ENCODE assay signal across 32 cellular contexts in genomic region chr7:143181349-143181748, GRCh38. TPM values are rescaled to one million over a fixed set of nuclear protein-coding genes. Genes with fewer than 3 reads are reported as not detected.
"Had no signal": no experiment of that assay in that cellular context is flagged by ENCODE, and none has a peak within 500 bp of the region (broad histone marks: within the 10 kb centered on the region; RNA-seq: fewer than 3 reads in every experiment).

No MANE protein-coding gene starts in this region.

- H3K9me3 Mint-ChIP-seq: type B pancreatic cell had no signal

- H3K27me3 ChIP-seq: adrenal gland, body of pancreas, gastrocnemius medialis, hepatocyte, right atrium auricular region, uterus had no signal

- H3K36me3 Mint-ChIP-seq: type B pancreatic cell had no signal

- H3K4me1 Mint-ChIP-seq: neural crest cell had no signal

- H3K4me3 Mint-ChIP-seq: activated T-cell treated with anti-CD3 and anti-CD28 coated beads, Interleukin-2, amount 50 U/mL, for 72 hours; effector memory CD8-positive, alpha-beta T cell; naive thymus-derived CD8-positive, alpha-beta T cell; neural crest cell; stimulated activated naive CD8-positive, alpha-beta T cell treated with anti-CD3 and anti-CD28 coated beads, Interleukin-15, Interleukin-2, amounts not matched to agents 100 ng/mL and 50 ng/mL, for 24 hours; T-helper 1 cell treated with Interleukin-12 subunit alpha and Interleukin-12 subunit beta and Interleukin-4 antibody, amounts not matched to agents 30 μg/mL and 1 μg/mL, for 36 hours; type B pancreatic cell had no signal

- H3K4me1 ChIP-seq: adrenal gland, body of pancreas, gastrocnemius medialis, left ventricle myocardium inferior, right atrium auricular region, uterus had no signal

- H3K36me3 ChIP-seq: adrenal gland, gastrocnemius medialis, left ventricle myocardium inferior, right atrium auricular region, uterus had no signal

- H3K9me3 ChIP-seq: adrenal gland, uterus had no signal

- ATAC-seq: activated naive CD4-positive, alpha-beta T cell treated with anti-CD3 and anti-CD28 coated beads, Interleukin-2, amount 50 U/mL, for 72 hours; activated T-cell treated with anti-CD3 and anti-CD28 coated beads, Interleukin-2, amount 50 U/mL, for 72 hours; body of pancreas; effector memory CD8-positive, alpha-beta T cell; gastrocnemius medialis; naive thymus-derived CD8-positive, alpha-beta T cell had no signal

- DNase-seq: activated CD4-positive, alpha-beta T cell treated with anti-CD3 and anti-CD28 coated beads, Interleukin-2, amount 50 U/mL, for 1 hour; activated naive CD4-positive, alpha-beta T cell; activated T-cell treated with anti-CD3 and anti-CD28 coated beads for 4 hours; activated T-cell treated with anti-CD3 and anti-CD28 coated beads, Interleukin-2, amount 50 U/mL, for 72 hours; adrenal gland; aorta; body of pancreas; cortex of kidney; effector memory CD8-positive, alpha-beta T cell; erythroblast; gastrocnemius medialis; islet precursor cell; left ventricle myocardium inferior; naive thymus-derived CD8-positive, alpha-beta T cell; occipital lobe; stimulated activated CD4-positive, alpha-beta T cell treated with anti-CD3 and anti-CD28 coated beads, Interleukin-1b, Interleukin-23, amount 100 ng/mL, for 48 hours; substantia nigra; T1000; uterus had no signal

- H3K79me2 ChIP-seq: hepatocyte had no signal

- H3K27ac ChIP-seq: adrenal gland, body of pancreas, gastrocnemius medialis, hepatocyte, left ventricle myocardium inferior, right atrium auricular region, uterus had no signal

- H2AFZ ChIP-seq: hepatocyte had no signal

- H3K4me3 ChIP-seq: adrenal gland, body of pancreas, gastrocnemius medialis, hepatocyte, left ventricle myocardium inferior, lung, right atrium auricular region, smooth muscle cell, uterus had no signal

- H3K27ac Mint-ChIP-seq: activated naive CD4-positive, alpha-beta T cell treated with anti-CD3 and anti-CD28 coated beads, Interleukin-2, amount 50 U/mL, for 72 hours; activated T-cell treated with anti-CD3 and anti-CD28 coated beads, Interleukin-2, amount 50 U/mL, for 72 hours; effector memory CD8-positive, alpha-beta T cell; stimulated activated naive CD8-positive, alpha-beta T cell treated with anti-CD3 and anti-CD28 coated beads, Interleukin-15, Interleukin-2, amounts not matched to agents 100 ng/mL and 50 ng/mL, for 24 hours; T-helper 1 cell treated with Interleukin-12 subunit alpha and Interleukin-12 subunit beta and Interleukin-4 antibody, amounts not matched to agents 30 μg/mL and 1 μg/mL, for 36 hours; type B pancreatic cell had no signal

- H3K4me2 ChIP-seq: hepatocyte, smooth muscle cell had no signal

RNA-seq across cellular contexts. Expression of gene TAS2R39, which starts 1.9 kb away (rescaled TPM):
- total RNA-seq: activated naive CD4-positive, alpha-beta T cell treated with anti-CD3 and anti-CD28 coated beads, Interleukin-2, amount 50 U/mL, for 72 hours; activated T-cell treated with anti-CD3 and anti-CD28 coated beads, Interleukin-2, amount 50 U/mL, for 72 hours; adrenal gland; aorta; body of pancreas; chondrocyte; gastrocnemius medialis; hepatocyte; left ventricle myocardium inferior; lung; mesenteric fat pad; naive thymus-derived CD8-positive, alpha-beta T cell; neural crest cell; occipital lobe; pulmonary artery endothelial cell; right atrium auricular region; smooth muscle cell; uterus had no signal
- polyA plus RNA-seq: adrenal gland; aorta; hepatocyte; lung; naive thymus-derived CD8-positive, alpha-beta T cell; smooth muscle cell; thymus had no signal

RNA-seq across cellular contexts. Expression of gene TAS2R40, which starts 40.5 kb away (rescaled TPM):
- total RNA-seq: activated naive CD4-positive, alpha-beta T cell treated with anti-CD3 and anti-CD28 coated beads, Interleukin-2, amount 50 U/mL, for 72 hours; activated T-cell treated with anti-CD3 and anti-CD28 coated beads, Interleukin-2, amount 50 U/mL, for 72 hours; adrenal gland; aorta; body of pancreas; chondrocyte; gastrocnemius medialis; hepatocyte; left ventricle myocardium inferior; lung; mesenteric fat pad; naive thymus-derived CD8-positive, alpha-beta T cell; neural crest cell; occipital lobe; pulmonary artery endothelial cell; right atrium auricular region; smooth muscle cell; uterus had no signal
- polyA plus RNA-seq: adrenal gland; aorta; hepatocyte; naive thymus-derived CD8-positive, alpha-beta T cell; smooth muscle cell; thymus had no signal

RNA-seq across cellular contexts. Expression of gene PIP, which starts 49.5 kb away (rescaled TPM):
- total RNA-seq: activated naive CD4-positive, alpha-beta T cell treated with anti-CD3 and anti-CD28 coated beads, Interleukin-2, amount 50 U/mL, for 72 hours; activated T-cell treated with anti-CD3 and anti-CD28 coated beads, Interleukin-2, amount 50 U/mL, for 72 hours; adrenal gland; aorta; body of pancreas; chondrocyte; gastrocnemius medialis; hepatocyte; left ventricle myocardium inferior; mesenteric fat pad; naive thymus-derived CD8-positive, alpha-beta T cell; neural crest cell; occipital lobe; pulmonary artery endothelial cell; right atrium auricular region; smooth muscle cell; uterus had no signal
- polyA plus RNA-seq: adrenal gland; aorta; hepatocyte; naive thymus-derived CD8-positive, alpha-beta T cell; smooth muscle cell had no signal
